In the genomic region with DNA sequence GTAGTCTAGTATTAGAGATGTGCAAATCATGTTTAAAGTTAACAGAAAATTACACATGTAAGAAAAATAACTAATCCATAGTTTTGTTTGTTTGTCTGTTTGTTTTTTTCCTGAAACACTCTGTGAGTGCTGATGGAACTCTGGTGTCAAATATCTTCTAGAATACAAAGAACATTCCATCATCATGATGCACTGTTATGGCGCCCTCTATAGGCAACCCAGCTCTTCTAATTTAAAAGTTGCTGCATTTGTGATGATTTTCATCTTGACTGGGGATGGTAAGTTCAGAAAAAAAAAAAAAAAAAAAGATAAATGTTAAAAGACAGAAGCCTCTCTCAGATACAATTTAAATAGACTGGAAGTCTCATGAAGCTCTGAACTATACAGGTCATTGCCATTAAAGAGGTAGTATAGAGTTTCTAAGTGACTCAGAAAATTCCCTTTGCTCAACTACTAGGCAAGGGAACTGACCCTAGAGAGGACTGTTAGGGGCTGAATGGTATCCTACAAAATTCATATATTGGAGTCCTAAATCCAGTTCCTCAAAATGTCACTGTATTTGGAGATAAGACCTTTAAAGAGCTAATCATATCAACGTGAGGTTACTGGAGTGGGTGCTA, we compare ENCODE assay signal across 10 cellular contexts.
DNase-seq lines count a peak whose midpoint lies in the region; ATAC-seq and TF ChIP-seq lines count a peak whose summit lies in the region.
"Had no signal": no experiment of that assay in that cellular context is flagged by ENCODE, and none has a peak within 500 bp of the region (broad histone marks: within the 10 kb centered on the region; RNA-seq: fewer than 3 reads in every experiment).

No MANE protein-coding gene starts in this region.

- H4K20me1 ChIP-seq in Loucy (ENCODE audit: insufficient read depth, low read length, poor library complexity, severe bottlenecking), result no peaks in the 10 kb centered on the region

- peak; percentile 57 for TF ChIP-seq CTCF in Loucy (conservative IDR thresholded peaks at IDR 0.05; ENCODE audit: low read length)

- no peaks in the 10 kb centered on the region for H3K27me3 ChIP-seq in Loucy (ENCODE audit: insufficient read depth, low read length, poor library complexity, severe bottlenecking)
- H3K27me3 ChIP-seq: stomach had no signal

- no peak overlapping the region for H3K4me2 ChIP-seq in Loucy (ENCODE audit: low read depth, low read length, poor library complexity, severe bottlenecking)

- in situ Hi-C loops in G401 (cut with HindIII; ENCODE audit: low sequenced_read_pairs), result no loop called here

- no peaks in the 10 kb centered on the region for H3F3A ChIP-seq in Loucy (ENCODE audit: low read depth)

- no peak overlapping the region for H2AFZ ChIP-seq in Loucy (ENCODE audit: low read length)

- H3K9me2 ChIP-seq in Loucy (replicated peaks; ENCODE audit: low read depth, low read length), result no peaks in the 10 kb centered on the region

- no peak overlapping the region for H3K9ac ChIP-seq in Loucy (ENCODE audit: low read depth, low read length, poor library complexity, severe bottlenecking)

- no peaks in the 10 kb centered on the region for H3K36me3 ChIP-seq in Loucy (ENCODE audit: insufficient read depth, low read length)
- H3K36me3 ChIP-seq: stomach had no signal

- peak; percentile 6 for DNase-seq in G401 (ENCODE audit: low spot score)
- DNase-seq in cerebellar cortex (ENCODE audit: low spot score), result peak; percentile 3
- peak; percentile 12 for DNase-seq in medulla oblongata (ENCODE audit: extremely low spot score)
- no peak for DNase-seq in T-helper 9 cell
- no peak for DNase-seq in NCI-H1694 (lab: John Stamatoyannopoulos, UW)
- DNase-seq in cerebellum (ENCODE audit: low spot score), result no peak
- DNase-seq: right cardiac atrium, stomach had no signal

- ATAC-seq in GM18502 (IDR thresholded peaks at IDR 0.05; ENCODE audit: poor library complexity, unreplicated experiment), result no peak
- ATAC-seq: right cardiac atrium had no signal

- no peaks in the 10 kb centered on the region for H3K79me2 ChIP-seq in Loucy (ENCODE audit: insufficient read depth, low read length)

- no peaks in the 10 kb centered on the region for H3K9me3 ChIP-seq in Loucy (ENCODE audit: insufficient read depth, low read depth, low read length)
- H3K9me3 ChIP-seq: stomach had no signal

- no peaks in the 10 kb centered on the region for H3K4me1 ChIP-seq in Loucy (ENCODE audit: insufficient read depth, low read length, poor library complexity, severe bottlenecking)
- H3K4me1 ChIP-seq: stomach had no signal

- no peak overlapping the region for H3K4me3 ChIP-seq in Loucy (ENCODE audit: low read length, poor library complexity, severe bottlenecking)
- H3K4me3 ChIP-seq: stomach had no signal

Comparison
In these comparisons a context has a peak if more than half of its experiments do, and no peak if none do; other contexts are left out.
1. DNase-seq: peak in G401 (single experiment), cerebellar cortex (single experiment) and medulla oblongata (single experiment); none in T-helper 9 cell (single experiment), NCI-H1694 (single experiment) and cerebellum (single experiment).